Comparison of ENCODE assay signal across 9 cellular contexts in the genomic region with DNA sequence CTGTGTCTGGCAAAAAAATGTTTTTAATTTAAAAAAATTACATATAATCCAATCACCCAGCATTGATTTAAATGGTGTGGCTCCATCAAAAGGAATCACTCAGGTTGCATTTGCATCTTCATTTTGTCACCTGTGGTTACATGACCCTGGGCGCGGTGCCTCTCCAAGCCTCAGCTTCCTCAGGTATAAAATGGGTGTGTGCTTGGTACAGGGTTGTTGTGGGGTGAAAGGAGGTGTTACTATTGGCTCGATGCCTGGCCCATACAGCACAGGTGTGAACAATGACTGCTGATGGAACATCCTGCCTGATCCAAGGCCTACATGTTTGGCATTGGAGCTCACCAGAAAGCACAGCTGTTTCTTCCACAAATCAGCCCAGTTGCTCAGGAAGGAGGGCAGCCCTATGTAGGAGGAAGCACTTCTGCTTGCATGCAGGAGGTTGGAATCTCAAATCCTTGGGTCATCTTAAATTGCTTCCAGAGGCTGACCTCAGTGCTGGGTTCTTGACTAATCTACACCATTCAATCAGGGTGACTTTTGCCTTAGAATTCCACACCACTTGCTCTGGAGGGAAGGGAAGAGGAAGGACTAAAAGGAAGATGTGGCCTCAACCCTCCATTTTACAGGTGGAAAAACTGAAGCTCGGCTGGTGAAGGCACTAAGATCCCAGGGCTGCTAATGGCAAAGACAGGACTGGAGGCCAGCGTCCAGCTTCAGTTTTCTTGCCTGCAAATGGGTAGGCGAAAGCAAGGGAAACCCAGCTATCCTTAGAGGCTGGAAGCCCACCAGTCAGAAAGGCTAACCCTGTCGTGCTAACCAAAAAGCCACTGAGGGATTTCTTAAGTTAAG. TPM values are rescaled to one million over a fixed set of nuclear protein-coding genes. Genes with fewer than 3 reads are reported as not detected.
DNase-seq lines count a peak whose midpoint lies in the region; ATAC-seq and TF ChIP-seq lines count a peak whose summit lies in the region.
"Had no signal": no experiment of that assay in that cellular context is flagged by ENCODE, and none has a peak within 500 bp of the region (broad histone marks: within the 10 kb centered on the region; RNA-seq: fewer than 3 reads in every experiment).

No MANE protein-coding gene starts in this region.

- no peaks in the 10 kb centered on the region for H3K79me2 ChIP-seq in GM23248 (ENCODE audit: insufficient read depth)

- peak; percentile 44 to 61 (median 53) for DNase-seq in CD4-positive, alpha-beta memory T cell
- DNase-seq in GM23248 (peak; percentile 52), mucosa of descending colon (peak in 1 of 3 donors; percentile 66), NCI-H2227 treated with DMSO at 0.1 percent for 48 hours (lab: John Stamatoyannopoulos, UW) (no peak), NK-92 (lab: John Stamatoyannopoulos, UW; ENCODE audit: unreplicated experiment) (no peak), hippocampal formation (lab: John Stamatoyannopoulos, UW) (no peak)
- peak; percentile 67 for DNase-seq in activated CD8-positive, alpha-beta T cell treated with anti-CD3 and anti-CD28 coated beads, Interleukin-2, amount 10 ng/mL, durations not matched to agents 7 days and 5 days
- DNase-seq: NCI-H1092 treated with DMSO at 0.1 percent for 48 hours had no signal

- H3K4me2 ChIP-seq in GM23248 (ENCODE audit: unreplicated experiment), result no peak overlapping the region

- no peaks in the 10 kb centered on the region for H3K9me2 ChIP-seq in GM23248 (ENCODE audit: insufficient read depth)

- WGBS in GM23248 (ENCODE audit: low coverage in 1 of 2, low lambda C conversion rate in 2 of 2, missing lambda C conversion rate in 2 of 2), 2 experiments, result 95 to 98% methylated on average over 7 of the region's 7 CpGs

- H3K27me3 Mint-ChIP-seq in CD4-positive, alpha-beta memory T cell, result no peaks in the 10 kb centered on the region
- H3K27me3 Mint-ChIP-seq in activated CD8-positive, alpha-beta T cell treated with anti-CD3 and anti-CD28 coated beads, Interleukin-2, amount 10 ng/mL, durations not matched to agents 7 days and 5 days (ENCODE audit: low read depth), result no peaks in the 10 kb centered on the region

- peaks cover 4% of the 10 kb centered on the region; the same call in 1 of the 2 replicates for H3F3A ChIP-seq in GM23248 (ENCODE audit: insufficient read depth)

- H3K9ac ChIP-seq in GM23248, result no peak overlapping the region

- peak; percentile 17 for ATAC-seq in activated CD8-positive, alpha-beta T cell treated with anti-CD3 and anti-CD28 coated beads, Interleukin-2, amount 10 ng/mL, durations not matched to agents 7 days and 5 days
- ATAC-seq in mucosa of descending colon, result peak; percentile 76
- no peak for ATAC-seq in HG03457 (IDR thresholded peaks at IDR 0.05; ENCODE audit: unreplicated experiment)

- in situ Hi-C loops in GM23248 (cut with MboI), result no loop called here

- H3K9me3 ChIP-seq in CD4-positive, alpha-beta memory T cell (ENCODE audit: control insufficient read depth in 1 of 2, low read length in 2 of 2), result no peaks in the 10 kb centered on the region
- H3K9me3 ChIP-seq in GM23248 (ENCODE audit: low read depth) (no peaks in the 10 kb centered on the region), mucosa of descending colon (no peaks in the 10 kb centered on the region)

- H3K27me3 ChIP-seq in CD4-positive, alpha-beta memory T cell (ENCODE audit: insufficient read depth, low read length), result no peaks in the 10 kb centered on the region
- H3K27me3 ChIP-seq in GM23248 (replicated peaks; ENCODE audit: insufficient read depth), result no peaks in the 10 kb centered on the region

- POLR2A ChIA-PET in CD4-positive, alpha-beta memory T cell (lab: Charles Lee; ENCODE audit: partially characterized antibody), result interaction anchor here (1.2 to 25.1 kb wide), 5 partner anchors 9 to 29 kb away, joined by 3 to 580 read pairs (median 8); a partner anchor contains a TSS
- POLR2A ChIA-PET in activated CD8-positive, alpha-beta T cell treated with anti-CD3 and anti-CD28 coated beads, Interleukin-2, amount 10 ng/mL, durations not matched to agents 7 days and 5 days (lab: Charles Lee), result interaction anchor here (0.6 to 24.9 kb wide), 10 partner anchors 9 to 299 kb away, joined by 3 to 450 read pairs (median 3); a partner anchor contains a TSS

- peaks cover 0 to 1% of the 10 kb centered on the region in 2 donors for H3K36me3 Mint-ChIP-seq in CD4-positive, alpha-beta memory T cell
- peaks cover 6% of the 10 kb centered on the region for H3K36me3 Mint-ChIP-seq in activated CD8-positive, alpha-beta T cell treated with anti-CD3 and anti-CD28 coated beads, Interleukin-2, amount 10 ng/mL, durations not matched to agents 7 days and 5 days (ENCODE audit: low read depth)

- intact Hi-C loops in CD4-positive, alpha-beta memory T cell (cut with micrococcal nuclease), result no loop called here
- intact Hi-C loops in mucosa of descending colon (cut with DNase I, micrococcal nuclease), result no loop called here

- peak overlapping the region in 4 of 8 donors; percentile 44 to 73 (median 52) for H3K4me3 Mint-ChIP-seq in CD4-positive, alpha-beta memory T cell
- peak overlapping the region; percentile 72 for H3K4me3 Mint-ChIP-seq in activated CD8-positive, alpha-beta T cell treated with anti-CD3 and anti-CD28 coated beads, Interleukin-2, amount 10 ng/mL, durations not matched to agents 7 days and 5 days

- no peaks in the 10 kb centered on the region for H3K9me3 Mint-ChIP-seq in CD4-positive, alpha-beta memory T cell
- no peaks in the 10 kb centered on the region for H3K9me3 Mint-ChIP-seq in activated CD8-positive, alpha-beta T cell treated with anti-CD3 and anti-CD28 coated beads, Interleukin-2, amount 10 ng/mL, durations not matched to agents 7 days and 5 days (ENCODE audit: insufficient read depth)

- no peak overlapping the region for H3K4me3 ChIP-seq in CD4-positive, alpha-beta memory T cell (ENCODE audit: low read length in 2 of 2)
- no peak overlapping the region for H3K4me3 ChIP-seq in GM23248
- H3K4me3 ChIP-seq in mucosa of descending colon, result no peak overlapping the region

- no peak overlapping the region for H3K27ac ChIP-seq in CD4-positive, alpha-beta memory T cell (ENCODE audit: low read depth, low read length)
- no peak overlapping the region for H3K27ac ChIP-seq in GM23248

- no peaks in the 10 kb centered on the region for H3K36me3 ChIP-seq in CD4-positive, alpha-beta memory T cell (ENCODE audit: insufficient read depth, low read length)
- H3K36me3 ChIP-seq in GM23248 (ENCODE audit: low read depth) (no peaks in the 10 kb centered on the region), mucosa of descending colon (ENCODE audit: low read depth) (no peaks in the 10 kb centered on the region)

- H3K4me1 ChIP-seq in CD4-positive, alpha-beta memory T cell (ENCODE audit: insufficient read depth, low read length), result peaks cover 51% of the 10 kb centered on the region
- H3K4me1 ChIP-seq in GM23248 (ENCODE audit: insufficient read depth), result peaks cover 35% of the 10 kb centered on the region
- H3K4me1 ChIP-seq in mucosa of descending colon (ENCODE audit: low read depth), result peaks cover 15% of the 10 kb centered on the region

- no peaks in the 10 kb centered on the region for H4K20me1 ChIP-seq in GM23248 (ENCODE audit: insufficient read depth)

- CTCF ChIA-PET in CD4-positive, alpha-beta memory T cell (lab: Charles Lee; ENCODE audit: partially characterized antibody), result interaction anchor here (1.2 to 3.3 kb wide), 5 partner anchors 8 to 299 kb away, joined by 3 to 10 read pairs (median 4); a partner anchor contains a TSS
- CTCF ChIA-PET in activated CD8-positive, alpha-beta T cell treated with anti-CD3 and anti-CD28 coated beads, Interleukin-2, amount 10 ng/mL, durations not matched to agents 7 days and 5 days (lab: Charles Lee), result interaction anchor here (0.6 to 4.5 kb wide), 15 partner anchors 9 to 299 kb away, joined by 3 to 40 read pairs (median 3); a partner anchor contains a TSS

- peak overlapping the region; percentile 54 to 89 (median 79) for H3K27ac Mint-ChIP-seq in CD4-positive, alpha-beta memory T cell
- H3K27ac Mint-ChIP-seq in activated CD8-positive, alpha-beta T cell treated with anti-CD3 and anti-CD28 coated beads, Interleukin-2, amount 10 ng/mL, durations not matched to agents 7 days and 5 days, result peak overlapping the region; percentile 94

- TF ChIP-seq CTCF in mucosa of descending colon (IDR thresholded peaks at IDR 0.05), result no peak

- H3K4me1 Mint-ChIP-seq in CD4-positive, alpha-beta memory T cell, result peaks cover 27 to 67% (median 46%) of the 10 kb centered on the region in 4 donors
- H3K4me1 Mint-ChIP-seq in activated CD8-positive, alpha-beta T cell treated with anti-CD3 and anti-CD28 coated beads, Interleukin-2, amount 10 ng/mL, durations not matched to agents 7 days and 5 days (ENCODE audit: low read depth), result peaks cover 95% of the 10 kb centered on the region

- H2AFZ ChIP-seq in GM23248, result no peak overlapping the region

RNA-seq across cellular contexts. Expression of a gene that starts 31.7 kb away (rescaled TPM):
- 10 to 100 TPM; 44.9 to 45.8 TPM for total RNA-seq in CD4-positive, alpha-beta memory T cell
- polyA plus RNA-seq in CD4-positive, alpha-beta memory T cell, result 10 to 100 TPM; 33.0 to 34.6 TPM
- 27.6 and 33.9 TPM in 2 replicates for total RNA-seq in GM23248 (2014; rRNA removed; shearing (Covaris generic))
- polyA plus RNA-seq in GM23248 (2016; fragmentation: Nextera tagmentation; extraction: Ambion mirVana), result 42.9 TPM in 2 replicates
- 100 to 1,000 TPM; 209 to 219 TPM for total RNA-seq in activated CD8-positive, alpha-beta T cell treated with anti-CD3 and anti-CD28 coated beads, Interleukin-2, amount 10 ng/mL, durations not matched to agents 7 days and 5 days
- total RNA-seq in mucosa of descending colon, result 10 to 100 TPM; 40.2 to 45.5 (median 42.9) TPM

Comparison
In these comparisons a context has a peak if more than half of its experiments do, and no peak if none do; other contexts are left out.
1. DNase-seq: peak in CD4-positive, alpha-beta memory T cell (5 of 5), GM23248 (single experiment) and activated CD8-positive, alpha-beta T cell treated with anti-CD3 and anti-CD28 coated beads, Interleukin-2, amount 10 ng/mL, durations not matched to agents 7 days and 5 days (single experiment); none in NCI-H2227 treated with DMSO at 0.1 percent for 48 hours (single experiment), NK-92 (single experiment) and hippocampal formation (0 of 2).